1 cellular context compared by ENCODE assay signal in the genomic region with DNA sequence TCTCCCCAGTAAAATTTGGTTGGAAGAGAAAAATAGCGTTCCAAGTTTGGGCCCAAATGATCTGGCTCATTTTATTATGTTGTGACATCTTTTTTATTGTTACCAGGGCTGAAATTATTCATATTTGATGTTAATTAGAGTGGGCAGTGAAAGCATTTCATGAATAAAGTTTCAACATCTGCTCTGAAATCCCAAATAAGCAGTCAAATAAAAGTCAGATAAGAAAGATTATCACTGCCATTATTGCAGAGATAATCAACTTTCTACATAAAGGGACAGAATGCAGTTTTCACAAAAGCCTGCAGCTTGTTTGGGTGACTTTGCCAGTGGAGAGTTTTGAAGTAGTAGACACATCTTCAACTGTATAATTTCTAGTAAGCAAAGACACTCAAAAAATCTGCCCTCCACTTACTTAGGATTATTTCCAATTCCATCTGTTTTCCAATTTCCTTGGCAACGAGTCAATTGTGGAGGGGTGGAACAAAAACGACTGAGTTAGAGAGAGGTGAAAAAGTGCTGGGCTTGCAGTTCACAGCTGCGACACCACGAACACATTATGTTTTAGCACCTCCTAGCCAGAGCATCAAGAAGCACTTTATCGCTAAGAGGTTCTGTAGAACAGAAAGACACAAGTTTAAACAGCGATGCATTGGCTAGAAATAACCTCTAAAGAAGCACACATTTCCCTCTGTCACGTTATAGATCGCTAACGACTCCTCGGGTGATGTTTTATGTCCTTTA.
TF ChIP-seq lines count a peak whose summit lies in the region.

No MANE protein-coding gene starts in this region.

TF ChIP-seq in HepG2, 621 proteins besides CTCF, POLR2A, EP300 and RAD21 (continued from another document):
- TF ChIP-seq, protein P1, sequence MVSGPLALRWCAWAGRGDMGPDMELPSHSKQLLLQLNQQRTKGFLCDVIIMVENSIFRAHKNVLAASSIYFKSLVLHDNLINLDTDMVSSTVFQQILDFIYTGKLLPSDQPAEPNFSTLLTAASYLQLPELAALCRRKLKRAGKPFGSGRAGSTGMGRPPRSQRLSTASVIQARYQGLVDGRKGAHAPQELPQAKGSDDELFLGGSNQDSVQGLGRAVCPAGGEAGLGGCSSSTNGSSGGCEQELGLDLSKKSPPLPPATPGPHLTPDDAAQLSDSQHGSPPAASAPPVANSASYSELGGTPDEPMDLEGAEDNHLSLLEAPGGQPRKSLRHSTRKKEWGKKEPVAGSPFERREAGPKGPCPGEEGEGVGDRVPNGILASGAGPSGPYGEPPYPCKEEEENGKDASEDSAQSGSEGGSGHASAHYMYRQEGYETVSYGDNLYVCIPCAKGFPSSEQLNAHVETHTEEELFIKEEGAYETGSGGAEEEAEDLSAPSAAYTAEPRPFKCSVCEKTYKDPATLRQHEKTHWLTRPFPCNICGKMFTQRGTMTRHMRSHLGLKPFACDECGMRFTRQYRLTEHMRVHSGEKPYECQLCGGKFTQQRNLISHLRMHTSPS (CRISPR knock-in tag; IDR thresholded peaks at IDR 0.05; ENCODE audit: low read depth): no peak
- TF ChIP-seq MAFK (conservative IDR thresholded peaks at IDR 0.05 in 1 of 2, IDR thresholded peaks at IDR 0.05 in 1 of 2; ENCODE audit: low read length in 2 of 2): peak; percentile 21 to 68; a peak in 3 of 4 replicates
